20 cellular contexts compared by ENCODE assay signal in genomic region chr7:139989366-139990141, GRCh38.
DNase-seq lines count a peak whose midpoint lies in the region; ATAC-seq, FAIRE-seq and TF ChIP-seq lines count a peak whose summit lies in the region.
"Had no signal": no experiment of that assay in that cellular context is flagged by ENCODE, and none has a peak within 500 bp of the region (broad histone marks: within the 10 kb centered on the region; RNA-seq: fewer than 3 reads in every experiment).

No MANE protein-coding gene starts in this region.

- in situ Hi-C loops in IMR-90 (cut with MboI; ENCODE audit: low sequenced_read_pairs): no loop called here

- H3K27me3 ChIP-seq in IMR-90 (ENCODE audit: control insufficient read depth, insufficient read depth, low read length): no peaks in the 10 kb centered on the region; the same call in 1 of the 2 replicates
- H3K27me3 ChIP-seq in bronchial epithelial cell (ENCODE audit: control insufficient read depth, insufficient read depth, low read length): no peaks in the 10 kb centered on the region
- H3K27me3 ChIP-seq in pancreas: no peaks in the 10 kb centered on the region

- no peak overlapping the region for H4K5ac ChIP-seq in IMR-90 (ENCODE audit: low read depth, low read length)

- CTCF ChIA-PET in IMR-90 (lab: Yijun Ruan, JAX): no interaction called here

- FAIRE-seq in bronchial epithelial cell (lab: Jason Lieb, UNC) (peak; percentile 32), pancreas (lab: Jason Lieb, UNC) (no peak)
- FAIRE-seq: GM12878, GM18507, HepG2 had no signal

- TF ChIP-seq CTCF in GM12865 (IDR thresholded peaks at IDR 0.05; ENCODE audit: insufficient read depth, low read depth, low read length, missing control alignments): no peak
- TF ChIP-seq CTCF in IMR-90 (conservative IDR thresholded peaks at IDR 0.05; ENCODE audit: low read depth, low read length): no peak
- TF ChIP-seq CTCF in bronchial epithelial cell (IDR thresholded peaks at IDR 0.05; ENCODE audit: insufficient read depth, low read length, severe bottlenecking): no peak
- TF ChIP-seq CTCF in nephron progenitor cell (IDR thresholded peaks at IDR 0.05): no peak
- no peak for TF ChIP-seq CTCF in pancreas (IDR thresholded peaks at IDR 0.05)

- H2BK120ac ChIP-seq in IMR-90 (ENCODE audit: low read depth, low read length): no peak overlapping the region; the same call in 1 of the 2 replicates

- H2BK15ac ChIP-seq in IMR-90 (ENCODE audit: low read depth, low read length): no peak overlapping the region; the same call in 2 of the 3 replicates

- no peak overlapping the region for H2AK9ac ChIP-seq in IMR-90 (replicated peaks; ENCODE audit: low read depth, low read length, poor library complexity)

- no peak overlapping the region; the same call in 1 of the 2 replicates for H3K4ac ChIP-seq in IMR-90 (ENCODE audit: low read depth, low read length)

- no TSS peak for BruUV-seq in IMR-90 (replicated peaks; lab: Mats Ljungman, UMichigan)

- H3K27me3 Mint-ChIP-seq in nephron progenitor cell (ENCODE audit: low read depth, poor library complexity): peaks cover 17% of the 10 kb centered on the region
- H3K27me3 Mint-ChIP-seq: B cell had no signal

- no peaks in the 10 kb centered on the region for H3K79me1 ChIP-seq in IMR-90 (ENCODE audit: low read depth in 1 of 2, low read length in 2 of 2)

- peaks cover 6% of the 10 kb centered on the region for H3K4me1 ChIP-seq in IMR-90 (ENCODE audit: control insufficient read depth, insufficient read depth, low read length)
- no peaks in the 10 kb centered on the region for H3K4me1 ChIP-seq in pancreas

- no peak overlapping the region for H4K8ac ChIP-seq in IMR-90 (ENCODE audit: low read depth in 2 of 2, low read length in 2 of 2)

- no peak overlapping the region for H3K23ac ChIP-seq in IMR-90 (ENCODE audit: low read depth, low read length)

- H3K4me3 Mint-ChIP-seq in nephron progenitor cell: peak overlapping the region; percentile 2
- H3K4me3 Mint-ChIP-seq: B cell; CD8-positive, alpha-beta T cell; HFFc6 had no signal

- no peak for TF ChIP-seq RAD21 in IMR-90 (IDR thresholded peaks at IDR 0.05; ENCODE audit: low read length)

- no peak overlapping the region for H2BK20ac ChIP-seq in IMR-90 (ENCODE audit: low read depth, low read length)

- 96% methylated on average over 9 of the region's 12 CpGs; no CpG with 5 or more reads in 1 of the 2 experiments for WGBS in IMR-90 (ENCODE audit: extremely low coverage in 2 of 2, insufficient read length in 1 of 2), 2 experiments
- WGBS in pancreas, 2 donors: 90 to 93% methylated on average over 12 of the region's 12 CpGs

- no peaks in the 10 kb centered on the region for H3K36me3 ChIP-seq in IMR-90 (ENCODE audit: control insufficient read depth, insufficient read depth, low read length)
- no peaks in the 10 kb centered on the region for H3K36me3 ChIP-seq in bronchial epithelial cell (ENCODE audit: control insufficient read depth, insufficient read depth, low read length)
- H3K36me3 ChIP-seq in pancreas: no peaks in the 10 kb centered on the region

- intact Hi-C loops in IMR-90 (cut with micrococcal nuclease) (no loop called here), pancreas (cut with DNase I) (loop anchor here in 1 of 3 donors (10.0 kb wide), 1 partner anchor 215 kb away; the partner anchor contains the start of gene HIPK2)

- H3K9me3 Mint-ChIP-seq in nephron progenitor cell: no peaks in the 10 kb centered on the region
- H3K9me3 Mint-ChIP-seq: CD8-positive, alpha-beta T cell; HFFc6 had no signal

- H3K4me3 ChIP-seq in GM12865 (ENCODE audit: low read depth, low read length) (no peak overlapping the region), IMR-90 (ENCODE audit: insufficient read depth, low read depth, low read length) (no peak overlapping the region), bronchial epithelial cell (ENCODE audit: low read depth, low read length) (no peak overlapping the region), pancreas (no peak overlapping the region)
- H3K4me3 ChIP-seq: GM12878 had no signal

- H3K56ac ChIP-seq in IMR-90 (ENCODE audit: extremely low read depth, insufficient read depth, low read length): no peak overlapping the region

- H3K9ac ChIP-seq in IMR-90 (ENCODE audit: low read depth, low read length): no peak overlapping the region

- peak overlapping the region; percentile 11 for H2AFZ ChIP-seq in IMR-90 (replicated peaks; ENCODE audit: low read length, poor library complexity)

- no peak overlapping the region for H2BK5ac ChIP-seq in IMR-90 (ENCODE audit: low read depth, low read length, poor library complexity, severe bottlenecking)

- H3K9me1 ChIP-seq in IMR-90 (ENCODE audit: insufficient read depth, low read length): peaks cover 16% of the 10 kb centered on the region; the same call in 1 of the 2 replicates

- H3K27ac Mint-ChIP-seq in nephron progenitor cell: no peak overlapping the region
- H3K27ac Mint-ChIP-seq: B cell; CD8-positive, alpha-beta T cell; HFFc6 had no signal

- no peak overlapping the region for H3K27ac ChIP-seq in IMR-90 (ENCODE audit: insufficient read depth, low read length)
- H3K27ac ChIP-seq in pancreas: no peak overlapping the region
- H3K27ac ChIP-seq: RWPE1 had no signal

- H3K4me1 Mint-ChIP-seq in nephron progenitor cell: peaks cover 52% of the 10 kb centered on the region

- peak; percentile 28 for DNase-seq in GM12865 (ENCODE audit: low read depth)
- DNase-seq in IMR-90: no peak
- no peak for DNase-seq in bronchial epithelial cell (ENCODE audit: low read depth)
- no peak for DNase-seq in nephron progenitor cell
- DNase-seq in NCI-H2029 (lab: John Stamatoyannopoulos, UW): no peak
- DNase-seq in cortex of kidney (lab: John Stamatoyannopoulos, UW): no peak
- no peak for DNase-seq in pancreas
- DNase-seq: CD8-positive, alpha-beta T cell; DMS79 treated with DMSO at 0.1 percent for 48 hours; HFFc6; Kasumi-1; NCI-H1105 treated with DMSO at 0.1 percent for 48 hours; NCI-H187; NCI-H345 had no signal

- peak overlapping the region; percentile 76; the same call in 1 of the 2 replicates for H2AK5ac ChIP-seq in IMR-90 (ENCODE audit: low read depth, low read length)

- POLR2A ChIA-PET in IMR-90 (lab: Charles Lee; ENCODE audit: unreplicated experiment): interaction anchor here (0.5 kb wide), 1 partner anchor 359 kb away, joined by 3 read pairs; no protein-coding TSS in a partner anchor

- no peak overlapping the region for H3K18ac ChIP-seq in IMR-90 (ENCODE audit: low read depth, low read length)

- dilution Hi-C loops in IMR-90 (cut with HindIII; ENCODE audit: low sequenced_read_pairs, unreplicated experiment): no loop called here

- no peak for TF ChIP-seq POLR2A in IMR-90 (IDR thresholded peaks at IDR 0.05; ENCODE audit: low read depth, low read length)

- H3K9me3 ChIP-seq in IMR-90 (ENCODE audit: control insufficient read depth, insufficient read depth, low read length): no peaks in the 10 kb centered on the region
- H3K9me3 ChIP-seq in pancreas: no peaks in the 10 kb centered on the region

- H3K14ac ChIP-seq in IMR-90 (replicated peaks; ENCODE audit: low read depth, low read length): no peak overlapping the region

- H4K20me1 ChIP-seq in IMR-90 (ENCODE audit: insufficient read depth, low read length): no peaks in the 10 kb centered on the region

- H3K4me2 ChIP-seq in IMR-90 (ENCODE audit: low read depth, low read length): no peak overlapping the region

- ATAC-seq in IMR-90 (ENCODE audit: low read depth): no peak
- no peak for ATAC-seq in HG02610 (IDR thresholded peaks at IDR 0.05; ENCODE audit: unreplicated experiment)
- ATAC-seq in pancreas: no peak
- ATAC-seq: CD8-positive, alpha-beta T cell; GM12878 had no signal

- no peak overlapping the region for H4K91ac ChIP-seq in IMR-90 (ENCODE audit: insufficient read depth, low read depth, low read length)

- H3K36me3 Mint-ChIP-seq in nephron progenitor cell (ENCODE audit: low read depth): no peaks in the 10 kb centered on the region
- H3K36me3 Mint-ChIP-seq: CD8-positive, alpha-beta T cell had no signal

TF ChIP-seq in IMR-90, 13 proteins besides CTCF, POLR2A, EP300 and RAD21:
- no peak for TF ChIP-seq FOS (IDR thresholded peaks at IDR 0.05; ENCODE audit: low read depth, low read length)
